ENCODE assay signal across 11 cellular contexts in genomic region chr10:88707429-88708110, GRCh38. TPM values are rescaled to one million over a fixed set of nuclear protein-coding genes. Genes with fewer than 3 reads are reported as not detected.
A peak's percentile ranks its signal among the peaks of the same experiment; 100 is the strongest.
DNase-seq lines count a peak whose midpoint lies in the region; TF ChIP-seq lines count a peak whose summit lies in the region.
"Had no signal": no experiment of that assay in that cellular context is flagged by ENCODE, and none has a peak within 500 bp of the region (broad histone marks: within the 10 kb centered on the region; RNA-seq: fewer than 3 reads in every experiment).

No MANE protein-coding gene starts in this region.

- no peak overlapping the region for H3K4me3 ChIP-seq in retinal pigment epithelial cell (ENCODE audit: low read length)
- H3K4me3 ChIP-seq in sigmoid colon: no peak overlapping the region
- H3K4me3 ChIP-seq: SJSA1 had no signal

- H3K9me3 ChIP-seq in sigmoid colon: no peaks in the 10 kb centered on the region
- H3K9me3 ChIP-seq: SJSA1 had no signal

- H3K36me3 ChIP-seq in sigmoid colon: no peaks in the 10 kb centered on the region
- H3K36me3 ChIP-seq: SJSA1 had no signal

- no peak for TF ChIP-seq POLR2A in sigmoid colon (IDR thresholded peaks at IDR 0.05)

- DNase-seq in NCI-H748 (lab: John Stamatoyannopoulos, UW; ENCODE audit: unreplicated experiment) (peak; percentile 10), NCI-H748 treated with DMSO at 0.1 percent for 48 hours (lab: John Stamatoyannopoulos, UW) (no peak), M059J (ENCODE audit: low read depth) (peak; percentile 92), dermis blood vessel endothelial cell (peak; percentile 51), retinal pigment epithelial cell (ENCODE audit: low read depth) (peak; percentile 15), sigmoid colon (no peak), midbrain (lab: John Stamatoyannopoulos, UW) (no peak), anterior cingulate cortex (lab: John Stamatoyannopoulos, UW) (no peak)
- DNase-seq: glutamatergic neuron had no signal

- TF ChIP-seq CTCF in retinal pigment epithelial cell (conservative IDR thresholded peaks at IDR 0.05; ENCODE audit: low read depth, low read length) (no peak), sigmoid colon (IDR thresholded peaks at IDR 0.05) (no peak)

- TF ChIP-seq EP300 in sigmoid colon (IDR thresholded peaks at IDR 0.05): no peak

- WGBS in sigmoid colon, 2 donors: 73 to 75% methylated on average over 1 of the region's 1 CpG

- H3K27ac ChIP-seq in sigmoid colon: no peak overlapping the region
- H3K27ac ChIP-seq: SJSA1 had no signal

- H3K4me1 ChIP-seq in sigmoid colon: no peaks in the 10 kb centered on the region

- no peaks in the 10 kb centered on the region for H3K27me3 ChIP-seq in sigmoid colon
- H3K27me3 ChIP-seq: SJSA1 had no signal

- intact Hi-C loops in sigmoid colon (cut with DNase I): no loop called here

RNA-seq across cellular contexts. Expression of gene LIPK, which starts 1.5 kb away (rescaled TPM):
- total RNA-seq in M059J (2014; rRNA removed; shearing (Covaris generic)): not detected in 2 replicates
- not detected in 2 replicates for total RNA-seq in dermis blood vessel endothelial cell
- total RNA-seq in sigmoid colon: not detected
- not detected for polyA plus RNA-seq in sigmoid colon
- total RNA-seq: osteocyte, SJSA1 had no signal

RNA-seq across cellular contexts. Expression of gene LIPF, which starts 43.3 kb away (rescaled TPM):
- total RNA-seq in M059J (2014; rRNA removed; shearing (Covaris generic)): not detected in 2 replicates
- total RNA-seq in dermis blood vessel endothelial cell: not detected in 2 replicates
- under 1 TPM in 1 of 4 donors, not detected in 3; 0.36 TPM for total RNA-seq in sigmoid colon
- 1 to 10 TPM in 2 of 3 donors, not detected in 1; 4.6 to 9.6 TPM for polyA plus RNA-seq in sigmoid colon
- total RNA-seq: osteocyte, SJSA1 had no signal

RNA-seq across cellular contexts. Expression of gene LIPN, which starts 52.2 kb away (rescaled TPM):
- not detected in 2 replicates for total RNA-seq in M059J (2014; rRNA removed; shearing (Covaris generic))
- not detected in 2 replicates for total RNA-seq in dermis blood vessel endothelial cell
- total RNA-seq in sigmoid colon: 1 to 10 TPM in 1 of 4 donors, not detected in 3; 1.4 TPM
- not detected for polyA plus RNA-seq in sigmoid colon
- total RNA-seq: osteocyte, SJSA1 had no signal

Comparison
In these comparisons a context has a peak if more than half of its experiments do, and no peak if none do; other contexts are left out.
1. DNase-seq: peak in NCI-H748 (single experiment), M059J (single experiment), dermis blood vessel endothelial cell (single experiment) and retinal pigment epithelial cell (single experiment); none in NCI-H748 treated with DMSO at 0.1 percent for 48 hours (single experiment), sigmoid colon (single experiment), midbrain (single experiment) and anterior cingulate cortex (0 of 58).